Comparison of ENCODE assay signal across 1 cellular context in the genomic region with DNA sequence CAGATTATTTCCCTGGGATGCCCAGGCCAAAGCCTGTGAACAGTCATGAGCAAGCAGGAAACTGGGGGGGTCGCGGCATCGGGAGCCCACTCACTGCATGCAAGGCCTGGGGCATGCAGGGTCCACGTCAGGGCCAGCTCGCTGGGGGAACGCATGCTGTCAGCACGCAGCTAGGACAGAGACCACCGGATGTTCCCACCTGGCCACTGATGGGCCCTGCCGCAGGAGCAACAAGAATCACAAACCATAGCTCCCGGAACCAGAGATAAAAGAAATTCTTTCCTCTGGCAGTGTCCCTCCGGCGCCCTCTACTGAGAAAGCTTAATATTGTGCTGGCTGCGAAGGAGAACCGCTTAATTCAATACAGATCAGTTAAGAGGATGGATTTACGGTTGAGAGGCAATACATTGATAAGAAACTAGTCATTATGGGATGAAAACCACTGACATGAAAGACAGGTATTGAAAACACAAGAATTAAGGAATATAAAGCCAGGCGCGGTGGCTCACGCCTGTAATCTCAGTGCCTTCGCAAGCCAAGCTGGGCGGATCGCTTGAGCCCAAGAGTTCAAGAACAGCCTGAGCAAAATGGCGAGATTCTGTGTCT.
TF ChIP-seq lines count a peak whose summit lies in the region.

No MANE protein-coding gene starts in this region.

TF ChIP-seq in SK-N-SH treated with all-trans-retinoic acid at 6 μM for 48 hours, 23 proteins besides CTCF, POLR2A, EP300 and RAD21 (continued from another document):
- TF ChIP-seq CSRNP3 (CRISPR knock-in tag; IDR thresholded peaks at IDR 0.05) (no peak), GLIS3 (CRISPR knock-in tag; IDR thresholded peaks at IDR 0.05) (no peak)
TF ChIP-seq in SK-N-SH treated with all-trans-retinoic acid at 6 μM for 48 hours: peak in this region for 0.
